Comparison of ENCODE assay signal across 15 cellular contexts in the genomic region with DNA sequence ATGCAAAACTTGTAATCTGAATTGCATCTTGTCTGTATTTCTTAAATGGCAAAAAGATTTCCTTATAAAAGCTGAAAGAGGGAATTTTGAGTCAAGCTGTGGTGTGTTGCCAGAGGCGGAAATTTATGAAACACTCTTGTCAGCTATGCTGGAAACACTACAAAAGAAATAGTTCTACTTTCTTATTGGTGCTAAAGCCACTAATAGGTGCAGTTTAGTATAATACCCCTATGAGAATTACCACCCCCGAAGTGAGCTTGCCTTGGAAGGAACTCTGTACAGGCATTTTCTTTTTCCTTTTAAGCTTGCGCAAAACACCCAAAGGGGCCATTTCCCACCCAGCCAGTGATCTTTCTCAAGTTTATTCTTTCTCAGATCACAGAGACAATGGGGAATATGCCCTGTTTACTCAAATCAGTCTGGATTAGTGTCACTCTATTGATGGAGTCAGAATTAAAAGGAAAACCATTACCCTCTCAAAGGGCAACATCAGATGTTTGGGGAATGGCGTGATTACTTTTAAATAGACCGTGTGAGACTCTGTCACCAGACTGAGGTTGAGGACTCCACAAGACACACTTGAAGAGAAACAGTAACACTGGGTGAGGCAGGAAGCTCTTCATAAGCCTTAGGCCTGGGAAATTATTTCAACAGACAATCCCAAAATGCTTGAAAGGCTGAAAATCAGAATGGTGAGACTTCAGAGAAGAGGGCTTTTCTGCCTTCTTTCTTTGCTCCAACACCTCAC.
"Had no signal": no experiment of that assay in that cellular context is flagged by ENCODE, and none has a peak within 500 bp of the region (broad histone marks: within the 10 kb centered on the region; RNA-seq: fewer than 3 reads in every experiment).

No MANE protein-coding gene starts in this region.

- H3K4me1 Mint-ChIP-seq: stimulated activated naive B cell treated with anti-CD40 and anti-IgM and Interleukin-4, amounts not matched to agents 10 μg/mL and 1 μg/mL and 100 μg/mL, for 72 hours had no signal

- H3K36me3 ChIP-seq: brain microvascular endothelial cell, left ventricle myocardium inferior, right atrium auricular region, transverse colon had no signal

- H3K27me3 Mint-ChIP-seq: stimulated activated naive B cell treated with anti-CD40 and anti-IgM and Interleukin-4, amounts not matched to agents 10 μg/mL and 1 μg/mL and 100 μg/mL, for 72 hours had no signal

- H3K9me3 Mint-ChIP-seq: activated naive CD8-positive, alpha-beta T cell treated with anti-CD3 and anti-CD28 coated beads for 36 hours; endodermal cell; stimulated activated naive B cell treated with anti-CD40 and anti-IgM and Interleukin-4, amounts not matched to agents 10 μg/mL and 1 μg/mL and 100 μg/mL, for 72 hours had no signal

- DNase-seq: activated CD4-positive, alpha-beta T cell treated with anti-CD3 and anti-CD28 coated beads, Interleukin-2, amount 50 U/mL, for 4 hours; activated gamma-delta T cell; activated naive CD8-positive, alpha-beta T cell treated with anti-CD3 and anti-CD28 coated beads for 36 hours; activated T-cell treated with anti-CD3 and anti-CD28 coated beads, Interleukin-2, amount 50 U/mL, for 48 hours; brain microvascular endothelial cell; cerebellar nuclear complex; dermis blood vessel endothelial cell; endodermal cell; islet precursor cell; left ventricle myocardium inferior; stimulated activated CD4-positive, alpha-beta T cell treated with anti-CD3 and anti-CD28 coated beads, Interleukin-1b, Interleukin-23, amount 100 ng/mL, for 48 hours; stimulated activated naive B cell treated with anti-CD40 and anti-IgM and Interleukin-4, amounts not matched to agents 10 μg/mL and 1 μg/mL and 100 μg/mL, for 72 hours; transverse colon had no signal

- H3K27ac ChIP-seq: brain microvascular endothelial cell, left ventricle myocardium inferior, right atrium auricular region, transverse colon had no signal

- H3K9me3 ChIP-seq: left ventricle myocardium inferior, right atrium auricular region, transverse colon had no signal

- H3K4me3 Mint-ChIP-seq: activated naive CD8-positive, alpha-beta T cell treated with anti-CD3 and anti-CD28 coated beads for 36 hours; endodermal cell; stimulated activated naive B cell treated with anti-CD40 and anti-IgM and Interleukin-4, amounts not matched to agents 10 μg/mL and 1 μg/mL and 100 μg/mL, for 72 hours had no signal

- H3K4me1 ChIP-seq: left ventricle myocardium inferior, right atrium auricular region, transverse colon had no signal

- H3K36me3 Mint-ChIP-seq: activated naive CD8-positive, alpha-beta T cell treated with anti-CD3 and anti-CD28 coated beads for 36 hours; stimulated activated naive B cell treated with anti-CD40 and anti-IgM and Interleukin-4, amounts not matched to agents 10 μg/mL and 1 μg/mL and 100 μg/mL, for 72 hours had no signal

- H3K27ac Mint-ChIP-seq: activated naive CD8-positive, alpha-beta T cell treated with anti-CD3 and anti-CD28 coated beads for 36 hours; endodermal cell; stimulated activated naive B cell treated with anti-CD40 and anti-IgM and Interleukin-4, amounts not matched to agents 10 μg/mL and 1 μg/mL and 100 μg/mL, for 72 hours had no signal

- H3K4me3 ChIP-seq: left ventricle myocardium inferior, right atrium auricular region, transverse colon had no signal

- ATAC-seq: activated CD4-positive, CD25-positive, alpha-beta regulatory T cell treated with anti-CD3 and anti-CD28 coated beads, Interleukin-2, amount 50 U/mL, for 24 hours; stimulated activated naive B cell treated with anti-CD40 and anti-IgM and Interleukin-4, amounts not matched to agents 10 μg/mL and 1 μg/mL and 100 μg/mL, for 72 hours had no signal

- H3K27me3 ChIP-seq: brain microvascular endothelial cell, right atrium auricular region, transverse colon had no signal
